11 cellular contexts compared by ENCODE assay signal in genomic region chr19:18229474-18229873, GRCh38. TPM values are rescaled to one million over a fixed set of nuclear protein-coding genes. Genes with fewer than 3 reads are reported as not detected.
DNase-seq lines count a peak whose midpoint lies in the region; ATAC-seq, FAIRE-seq and TF ChIP-seq lines count a peak whose summit lies in the region.
"Had no signal": no experiment of that assay in that cellular context is flagged by ENCODE, and none has a peak within 500 bp of the region (broad histone marks: within the 10 kb centered on the region; RNA-seq: fewer than 3 reads in every experiment).

No MANE protein-coding gene starts in this region.

- TF ChIP-seq EP300 in HepG2 (IDR thresholded peaks at IDR 0.05; ENCODE audit: low read depth in 2 of 2, low read length in 2 of 2) (no peak), HepG2 (CRISPR knock-in tag; IDR thresholded peaks at IDR 0.05; ENCODE audit: borderline replicate concordance) (no peak), ovary (IDR thresholded peaks at IDR 0.05) (no peak)

- in situ Hi-C loops in HepG2 (cut with HindIII; ENCODE audit: extremely low pct_ligation_motif_present, low pct_unique_long_range_greater_than_20kb): no loop called here

- POLR2A ChIA-PET in A673 (lab: Charles Lee; ENCODE audit: low non-redundant PET) (interaction anchor here (0.6 kb wide), 1 partner anchor 89 kb away, joined by 3 read pairs; no protein-coding TSS in a partner anchor), HepG2 (lab: Yijun Ruan, JAX) (no interaction called here)

- no peak for FAIRE-seq in HepG2 (lab: Jason Lieb, UNC)
- FAIRE-seq: frontal cortex had no signal

- no peak for DNase-seq in A673 (ENCODE audit: low spot score)
- no peak for DNase-seq in ascending aorta (ENCODE audit: low spot score in 2 of 2)
- DNase-seq in HepG2 (ENCODE audit: low spot score): no peak
- no peak for DNase-seq in stimulated activated CD4-positive, alpha-beta T cell treated with anti-CD3 and anti-CD28 coated beads, Interleukin-4, amount 100 ng/mL, for 4 hours
- DNase-seq in NCI-H2107 treated with DMSO at 0.1 percent for 48 hours (lab: John Stamatoyannopoulos, UW; ENCODE audit: unreplicated experiment): no peak
- DNase-seq in pons (ENCODE audit: low spot score): no peak
- no peak for DNase-seq in ovary
- DNase-seq: NCI-H2081 had no signal

- H3K36me3 ChIP-seq in A673 (ENCODE audit: insufficient read depth, low read length, poor library complexity, severe bottlenecking) (no peaks in the 10 kb centered on the region), ascending aorta (no peaks in the 10 kb centered on the region), HepG2 (replicated peaks in 1 of 2; ENCODE audit: control insufficient read depth in 1 of 2, insufficient read depth in 2 of 2, low read length in 2 of 2) (no peaks in the 10 kb centered on the region), ovary (no peaks in the 10 kb centered on the region)

- no peak overlapping the region for H3K9ac ChIP-seq in HepG2 (ENCODE audit: insufficient read depth, low read depth, low read length)

- peaks cover 21% of the 10 kb centered on the region for H3K4me1 ChIP-seq in A673 (ENCODE audit: insufficient read depth, low read length, poor library complexity, severe bottlenecking)
- H3K4me1 ChIP-seq in ascending aorta: peaks cover 7 to 12% of the 10 kb centered on the region in 2 donors
- H3K4me1 ChIP-seq in HepG2 (ENCODE audit: insufficient read depth, low read length): peaks cover 43% of the 10 kb centered on the region
- H3K4me1 ChIP-seq in ovary (ENCODE audit: insufficient read depth): peaks cover 6% of the 10 kb centered on the region

- intact Hi-C loops in A673 (cut with micrococcal nuclease; ENCODE audit: unreplicated experiment) (no loop called here), ascending aorta (cut with DNase I) (no loop called here), HepG2 (cut with micrococcal nuclease; ENCODE audit: unreplicated experiment) (no loop called here), ovary (cut with DNase I) (loop anchor here in 1 of 4 donors (10.0 kb wide), 1 partner anchor 75 kb away; the partner anchor contains the start of gene PIK3R2)

- no peak for TF ChIP-seq POLR2A in HepG2 (IDR thresholded peaks at IDR 0.05; ENCODE audit: insufficient read depth in 1 of 2, low read depth in 2 of 2, low read length in 2 of 2)
- TF ChIP-seq POLR2A in ovary (IDR thresholded peaks at IDR 0.05): no peak

- no peak overlapping the region for H2AFZ ChIP-seq in HepG2 (ENCODE audit: low read length)

- peaks cover 26% of the 10 kb centered on the region for H3K27me3 ChIP-seq in A673 (replicated peaks; ENCODE audit: insufficient read depth, low read depth, low read length, poor library complexity)
- H3K27me3 ChIP-seq in ascending aorta: peaks cover 16% of the 10 kb centered on the region
- H3K27me3 ChIP-seq in HepG2 (ENCODE audit: control insufficient read depth in 1 of 2, insufficient read depth in 2 of 2, low read length in 2 of 2): peaks cover 0 to 4% of the 10 kb centered on the region in 2 experiments; a peak in 1 of 5 replicates
- peaks cover 4% of the 10 kb centered on the region for H3K27me3 ChIP-seq in ovary

- BruUV-seq in A673 (replicated peaks; lab: Mats Ljungman, UMichigan) (no TSS peak), HepG2 (replicated peaks; lab: Mats Ljungman, UMichigan) (no TSS peak)

- CTCF ChIA-PET in A673 (lab: Charles Lee): no interaction called here
- CTCF ChIA-PET in HepG2 (lab: Yijun Ruan, JAX; ENCODE audit: low intra/inter-chr PET ratio, low total read pairs): interaction anchor here (0.8 kb wide), 1 partner anchor 22 kb away, joined by 3 read pairs; no protein-coding TSS in a partner anchor

- TF ChIP-seq RAD21 in HepG2 (CRISPR knock-in tag; IDR thresholded peaks at IDR 0.05): no peak

- TF ChIP-seq CTCF in A673 (conservative IDR thresholded peaks at IDR 0.05; ENCODE audit: low read depth, low read length) (peak; percentile 55), GM12875 (IDR thresholded peaks at IDR 0.05; ENCODE audit: borderline replicate concordance, insufficient read depth, low read depth, low read length) (peak; percentile 66), ascending aorta (IDR thresholded peaks at IDR 0.05) (peak in 2 of 3 experiments; percentile 31 to 36), HepG2 (CRISPR knock-in tag; IDR thresholded peaks at IDR 0.05) (peak; percentile 29), ovary (IDR thresholded peaks at IDR 0.05) (no peak)

- H3K4me2 ChIP-seq in HepG2 (ENCODE audit: low read depth, low read length): no peak overlapping the region

- H3K4me3 ChIP-seq in A673 (ENCODE audit: low read depth, low read length, poor library complexity, severe bottlenecking): no peak overlapping the region
- H3K4me3 ChIP-seq in GM12875 (ENCODE audit: low read depth, low read length): no peak overlapping the region
- H3K4me3 ChIP-seq in ascending aorta: no peak overlapping the region
- H3K4me3 ChIP-seq in HepG2 (replicated peaks in 1 of 3; ENCODE audit: insufficient read depth in 1 of 3, low read depth in 2 of 3, low read length in 3 of 3): no peak overlapping the region
- no peak overlapping the region for H3K4me3 ChIP-seq in ovary

- no peak overlapping the region for H3K27ac ChIP-seq in A673 (ENCODE audit: low read depth, low read length, poor library complexity, severe bottlenecking)
- H3K27ac ChIP-seq in ascending aorta: no peak overlapping the region
- H3K27ac ChIP-seq in HepG2 (ENCODE audit: extremely low read length, insufficient read depth, low read length): no peak overlapping the region
- H3K27ac ChIP-seq in ovary: no peak overlapping the region
- H3K27ac ChIP-seq: RWPE1 had no signal

- ATAC-seq in HepG2: no peak

- H4K20me1 ChIP-seq in HepG2 (ENCODE audit: insufficient read depth, low read length): no peaks in the 10 kb centered on the region; the same call in 1 of the 2 replicates

- H3K9me3 ChIP-seq in A673 (ENCODE audit: low read depth, low read length, poor library complexity, severe bottlenecking): no peaks in the 10 kb centered on the region
- peaks cover 8 to 13% of the 10 kb centered on the region in 2 donors for H3K9me3 ChIP-seq in ascending aorta
- H3K9me3 ChIP-seq in HepG2 (ENCODE audit: low read length): no peaks in the 10 kb centered on the region
- peaks cover 0 to 9% of the 10 kb centered on the region in 2 donors for H3K9me3 ChIP-seq in ovary

- 13% methylated on average over 5 of the region's 5 CpGs for WGBS in HepG2 (ENCODE audit: low lambda C conversion rate)
- 61 to 72% (median 71%) methylated on average over 5 of the region's 5 CpGs for WGBS in ovary, 3 donors

- H3K79me2 ChIP-seq in HepG2 (ENCODE audit: insufficient read depth, low read length): no peaks in the 10 kb centered on the region

RNA-seq across cellular contexts. Expression of gene PDE4C, which starts 3.2 kb away (rescaled TPM):
- total RNA-seq in A673 (2021) (not detected in 2 replicates), ascending aorta (not detected), HepG2 (2016; rRNA removed; fragmentation: Illumina TruSeq; extraction: Trizol) (0.90 and 1.4 TPM in 2 replicates), ovary (1 to 10 TPM in 4 of 7 donors, under 1 TPM in 2, not detected in 1; 0.57 to 1.7 (median 1.1) TPM)
- 0.30 and 0.44 TPM in 2 replicates for total RNA-seq in HepG2 (2016; cell fraction: cytosol; rRNA removed; fragmentation: Illumina TruSeq; extraction: Trizol; ENCODE audit: low read depth)
- 0.49 and 1.5 TPM in 2 replicates for total RNA-seq in HepG2 (2016; cell fraction: insoluble cytoplasmic fraction; rRNA removed; fragmentation: Illumina TruSeq; extraction: Trizol)
- total RNA-seq in HepG2 (2016; cell fraction: membrane; rRNA removed; fragmentation: Illumina TruSeq; extraction: Trizol): 0.07 and 0.37 TPM in 2 replicates
- 1.7 and 2.4 TPM in 2 replicates for total RNA-seq in HepG2 (2016; cell fraction: nucleus; rRNA removed; fragmentation: Illumina TruSeq; extraction: Trizol)
- polyA plus RNA-seq in HepG2 (2011; rRNA removed) (14.0 and 17.9 TPM in 2 replicates), ovary (under 1 TPM; 0.50 to 0.67 TPM)
- 3.4 and 4.6 TPM in 2 replicates for polyA plus RNA-seq in HepG2 (2011; cell fraction: cytosol; rRNA removed)
- 128 and 158 TPM in 2 replicates for polyA plus RNA-seq in HepG2 (2011; cell fraction: nucleus; rRNA removed)
- polyA plus RNA-seq in HepG2 (2012): 2.2 and 3.2 TPM in 2 replicates
- not detected in 2 replicates for polyA plus RNA-seq in HepG2 (2016; cell fraction: cytosol; fragmentation: Illumina TruSeq; extraction: Trizol; ENCODE audit: low read depth)
- 0.33 and 0.37 TPM in 2 replicates for polyA plus RNA-seq in HepG2 (2016; cell fraction: insoluble cytoplasmic fraction; fragmentation: Illumina TruSeq; extraction: Trizol; ENCODE audit: low read depth)
- polyA plus RNA-seq in HepG2 (2016; cell fraction: membrane; fragmentation: Illumina TruSeq; extraction: Trizol; ENCODE audit: low read depth): not detected in 2 replicates
- polyA plus RNA-seq in HepG2 (2016; cell fraction: nucleus; fragmentation: Illumina TruSeq; extraction: Trizol; ENCODE audit: insufficient read depth, low read depth): 10.9 and 11.5 TPM in 2 replicates
- 0.56 and 12.3 TPM in 2 replicates for polyA minus RNA-seq in HepG2 (2011; rRNA and poly(A)+ RNA removed; ENCODE audit: low replicate concordance)
- polyA minus RNA-seq in HepG2 (2011; cell fraction: cytosol; rRNA and poly(A)+ RNA removed): 1.5 and 3.1 TPM in 2 replicates
- 30.4 and 31.1 TPM in 2 replicates for polyA minus RNA-seq in HepG2 (2011; cell fraction: nucleus; rRNA and poly(A)+ RNA removed)

RNA-seq across cellular contexts. Expression of gene RAB3A, which starts 25.6 kb away (rescaled TPM):
- total RNA-seq in A673 (2021) (2.9 and 4.2 TPM in 2 replicates), ascending aorta (12.3 TPM), HepG2 (2016; rRNA removed; fragmentation: Illumina TruSeq; extraction: Trizol) (0.53 and 0.58 TPM in 2 replicates), ovary (10 to 100 TPM in 2 of 7 donors, 1 to 10 TPM in 5; 1.9 to 32.9 (median 9.0) TPM)
- 1.5 and 2.4 TPM in 2 replicates for total RNA-seq in HepG2 (2016; cell fraction: cytosol; rRNA removed; fragmentation: Illumina TruSeq; extraction: Trizol; ENCODE audit: low read depth)
- total RNA-seq in HepG2 (2016; cell fraction: insoluble cytoplasmic fraction; rRNA removed; fragmentation: Illumina TruSeq; extraction: Trizol): 0.61 and 1.2 TPM in 2 replicates
- 1.4 and 1.8 TPM in 2 replicates for total RNA-seq in HepG2 (2016; cell fraction: membrane; rRNA removed; fragmentation: Illumina TruSeq; extraction: Trizol)
- total RNA-seq in HepG2 (2016; cell fraction: nucleus; rRNA removed; fragmentation: Illumina TruSeq; extraction: Trizol): 1.0 and 1.4 TPM in 2 replicates
- polyA plus RNA-seq in HepG2 (2011; rRNA removed) (0.95 and 0.98 TPM in 2 replicates), ovary (1 to 10 TPM; 5.5 to 7.9 TPM)
- 1.4 TPM in 2 replicates for polyA plus RNA-seq in HepG2 (2011; cell fraction: cytosol; rRNA removed)
- 2.7 and 3.2 TPM in 2 replicates for polyA plus RNA-seq in HepG2 (2011; cell fraction: nucleus; rRNA removed)
- 1.8 and 2.1 TPM in 2 replicates for polyA plus RNA-seq in HepG2 (2012)
- 0.90 and 0.94 TPM in 2 replicates for polyA plus RNA-seq in HepG2 (2016; cell fraction: cytosol; fragmentation: Illumina TruSeq; extraction: Trizol; ENCODE audit: low read depth)
- polyA plus RNA-seq in HepG2 (2016; cell fraction: insoluble cytoplasmic fraction; fragmentation: Illumina TruSeq; extraction: Trizol; ENCODE audit: low read depth): 1.1 and 2.1 TPM in 2 replicates
- polyA plus RNA-seq in HepG2 (2016; cell fraction: membrane; fragmentation: Illumina TruSeq; extraction: Trizol; ENCODE audit: low read depth): 1.1 TPM in 2 replicates
- 2.0 and 3.3 TPM in 2 replicates for polyA plus RNA-seq in HepG2 (2016; cell fraction: nucleus; fragmentation: Illumina TruSeq; extraction: Trizol; ENCODE audit: insufficient read depth, low read depth)
- 4.2 and 9.4 TPM in 2 replicates for polyA minus RNA-seq in HepG2 (2011; rRNA and poly(A)+ RNA removed; ENCODE audit: low replicate concordance)
- polyA minus RNA-seq in HepG2 (2011; cell fraction: cytosol; rRNA and poly(A)+ RNA removed): 3.9 and 4.1 TPM in 2 replicates
- polyA minus RNA-seq in HepG2 (2011; cell fraction: nucleus; rRNA and poly(A)+ RNA removed): 0.64 and 1.2 TPM in 2 replicates

RNA-seq across cellular contexts. Expression of gene MPV17L2, which starts 36.5 kb away (rescaled TPM):
- total RNA-seq in A673 (2021) (20.2 and 21.3 TPM in 2 replicates), ascending aorta (9.5 TPM), HepG2 (2016; rRNA removed; fragmentation: Illumina TruSeq; extraction: Trizol) (13.0 and 16.7 TPM in 2 replicates), ovary (10 to 100 TPM in 2 of 7 donors, 1 to 10 TPM in 5; 6.9 to 15.2 (median 8.6) TPM)
- total RNA-seq in HepG2 (2016; cell fraction: cytosol; rRNA removed; fragmentation: Illumina TruSeq; extraction: Trizol; ENCODE audit: low read depth): 5.8 and 6.2 TPM in 2 replicates
- 13.4 and 17.8 TPM in 2 replicates for total RNA-seq in HepG2 (2016; cell fraction: insoluble cytoplasmic fraction; rRNA removed; fragmentation: Illumina TruSeq; extraction: Trizol)
- total RNA-seq in HepG2 (2016; cell fraction: membrane; rRNA removed; fragmentation: Illumina TruSeq; extraction: Trizol): 8.3 and 11.1 TPM in 2 replicates
- 9.2 and 11.2 TPM in 2 replicates for total RNA-seq in HepG2 (2016; cell fraction: nucleus; rRNA removed; fragmentation: Illumina TruSeq; extraction: Trizol)
- polyA plus RNA-seq in HepG2 (2011; rRNA removed) (12.4 and 13.6 TPM in 2 replicates), ovary (10 to 100 TPM in 1 of 2 donors, 1 to 10 TPM in 1; 3.5 to 12.0 TPM)
- polyA plus RNA-seq in HepG2 (2011; cell fraction: cytosol; rRNA removed): 8.7 and 13.2 TPM in 2 replicates
- polyA plus RNA-seq in HepG2 (2011; cell fraction: nucleus; rRNA removed): 5.8 and 6.4 TPM in 2 replicates
- 6.0 and 9.4 TPM in 2 replicates for polyA plus RNA-seq in HepG2 (2012)
- 7.8 and 8.4 TPM in 2 replicates for polyA plus RNA-seq in HepG2 (2016; cell fraction: cytosol; fragmentation: Illumina TruSeq; extraction: Trizol; ENCODE audit: low read depth)
- 21.7 TPM in 2 replicates for polyA plus RNA-seq in HepG2 (2016; cell fraction: insoluble cytoplasmic fraction; fragmentation: Illumina TruSeq; extraction: Trizol; ENCODE audit: low read depth)
- 9.2 and 11.9 TPM in 2 replicates for polyA plus RNA-seq in HepG2 (2016; cell fraction: membrane; fragmentation: Illumina TruSeq; extraction: Trizol; ENCODE audit: low read depth)
- 27.8 and 29.4 TPM in 2 replicates for polyA plus RNA-seq in HepG2 (2016; cell fraction: nucleus; fragmentation: Illumina TruSeq; extraction: Trizol; ENCODE audit: insufficient read depth, low read depth)
- 22.3 and 69.9 TPM in 2 replicates for polyA minus RNA-seq in HepG2 (2011; rRNA and poly(A)+ RNA removed; ENCODE audit: low replicate concordance)
- polyA minus RNA-seq in HepG2 (2011; cell fraction: cytosol; rRNA and poly(A)+ RNA removed): 3.4 and 4.1 TPM in 2 replicates
- 2.5 and 3.7 TPM in 2 replicates for polyA minus RNA-seq in HepG2 (2011; cell fraction: nucleus; rRNA and poly(A)+ RNA removed)

RNA-seq across cellular contexts. Expression of gene IQCN, which starts 44.8 kb away (rescaled TPM):
- total RNA-seq in A673 (2021) (10.2 and 12.0 TPM in 2 replicates), ascending aorta (51.2 TPM), HepG2 (2016; rRNA removed; fragmentation: Illumina TruSeq; extraction: Trizol) (0.04 and 0.07 TPM in 2 replicates), ovary (10 to 100 TPM in 5 of 7 donors, 1 to 10 TPM in 2; 6.0 to 18.4 (median 11.7) TPM)
- not detected in 2 replicates for total RNA-seq in HepG2 (2016; cell fraction: cytosol; rRNA removed; fragmentation: Illumina TruSeq; extraction: Trizol; ENCODE audit: low read depth)
- total RNA-seq in HepG2 (2016; cell fraction: insoluble cytoplasmic fraction; rRNA removed; fragmentation: Illumina TruSeq; extraction: Trizol): 0.04 TPM in 1 of 2 replicates, not detected in the other
- not detected in 2 replicates for total RNA-seq in HepG2 (2016; cell fraction: membrane; rRNA removed; fragmentation: Illumina TruSeq; extraction: Trizol)
- total RNA-seq in HepG2 (2016; cell fraction: nucleus; rRNA removed; fragmentation: Illumina TruSeq; extraction: Trizol): 0.13 TPM in 1 of 2 replicates, not detected in the other
- polyA plus RNA-seq in HepG2 (2011; rRNA removed) (0.14 and 0.18 TPM in 2 replicates), ovary (1 to 10 TPM; 2.5 to 9.3 TPM)
- 0.03 and 0.04 TPM in 2 replicates for polyA plus RNA-seq in HepG2 (2011; cell fraction: cytosol; rRNA removed)
- 1.3 and 1.5 TPM in 2 replicates for polyA plus RNA-seq in HepG2 (2011; cell fraction: nucleus; rRNA removed)
- polyA plus RNA-seq in HepG2 (2012): 0.13 TPM in 2 replicates
- not detected in 2 replicates for polyA plus RNA-seq in HepG2 (2016; cell fraction: cytosol; fragmentation: Illumina TruSeq; extraction: Trizol; ENCODE audit: low read depth)
- not detected in 2 replicates for polyA plus RNA-seq in HepG2 (2016; cell fraction: insoluble cytoplasmic fraction; fragmentation: Illumina TruSeq; extraction: Trizol; ENCODE audit: low read depth)
- not detected in 2 replicates for polyA plus RNA-seq in HepG2 (2016; cell fraction: membrane; fragmentation: Illumina TruSeq; extraction: Trizol; ENCODE audit: low read depth)
- 0.25 and 0.49 TPM in 2 replicates for polyA plus RNA-seq in HepG2 (2016; cell fraction: nucleus; fragmentation: Illumina TruSeq; extraction: Trizol; ENCODE audit: insufficient read depth, low read depth)
- 0.26 and 0.91 TPM in 2 replicates for polyA minus RNA-seq in HepG2 (2011; rRNA and poly(A)+ RNA removed; ENCODE audit: low replicate concordance)
- polyA minus RNA-seq in HepG2 (2011; cell fraction: cytosol; rRNA and poly(A)+ RNA removed): 0.53 TPM in 1 of 2 replicates, not detected in the other
- 0.52 and 0.62 TPM in 2 replicates for polyA minus RNA-seq in HepG2 (2011; cell fraction: nucleus; rRNA and poly(A)+ RNA removed)

RNA-seq across cellular contexts. Expression of gene JUND, which starts 51.9 kb away (rescaled TPM):
- 128 and 136 TPM in 2 replicates for total RNA-seq in A673 (2021)
- total RNA-seq in ascending aorta: 3,570 TPM
- total RNA-seq in HepG2 (2016; rRNA removed; fragmentation: Illumina TruSeq; extraction: Trizol): 31.8 and 41.2 TPM in 2 replicates
- 36.4 and 41.0 TPM in 2 replicates for total RNA-seq in HepG2 (2016; cell fraction: cytosol; rRNA removed; fragmentation: Illumina TruSeq; extraction: Trizol; ENCODE audit: low read depth)
- 30.0 and 40.6 TPM in 2 replicates for total RNA-seq in HepG2 (2016; cell fraction: insoluble cytoplasmic fraction; rRNA removed; fragmentation: Illumina TruSeq; extraction: Trizol)
- 68.5 and 98.0 TPM in 2 replicates for total RNA-seq in HepG2 (2016; cell fraction: membrane; rRNA removed; fragmentation: Illumina TruSeq; extraction: Trizol)
- 23.4 and 45.2 TPM in 2 replicates for total RNA-seq in HepG2 (2016; cell fraction: nucleus; rRNA removed; fragmentation: Illumina TruSeq; extraction: Trizol)
- polyA plus RNA-seq in HepG2 (2011; rRNA removed): 59.8 and 124 TPM in 2 replicates
- 93.9 and 178 TPM in 2 replicates for polyA plus RNA-seq in HepG2 (2011; cell fraction: cytosol; rRNA removed)
- polyA plus RNA-seq in HepG2 (2011; cell fraction: nucleus; rRNA removed): 129 and 136 TPM in 2 replicates
- 44.0 and 66.6 TPM in 2 replicates for polyA plus RNA-seq in HepG2 (2012)
- 85.1 and 91.8 TPM in 2 replicates for polyA plus RNA-seq in HepG2 (2016; cell fraction: cytosol; fragmentation: Illumina TruSeq; extraction: Trizol; ENCODE audit: low read depth)
- polyA plus RNA-seq in HepG2 (2016; cell fraction: insoluble cytoplasmic fraction; fragmentation: Illumina TruSeq; extraction: Trizol; ENCODE audit: low read depth): 74.4 and 76.0 TPM in 2 replicates
- 131 and 149 TPM in 2 replicates for polyA plus RNA-seq in HepG2 (2016; cell fraction: membrane; fragmentation: Illumina TruSeq; extraction: Trizol; ENCODE audit: low read depth)
- polyA plus RNA-seq in HepG2 (2016; cell fraction: nucleus; fragmentation: Illumina TruSeq; extraction: Trizol; ENCODE audit: insufficient read depth, low read depth): 77.1 and 84.7 TPM in 2 replicates
- 49.7 and 194 TPM in 2 replicates for polyA minus RNA-seq in HepG2 (2011; rRNA and poly(A)+ RNA removed; ENCODE audit: low replicate concordance)
- polyA minus RNA-seq in HepG2 (2011; cell fraction: cytosol; rRNA and poly(A)+ RNA removed): 164 and 168 TPM in 2 replicates
- polyA minus RNA-seq in HepG2 (2011; cell fraction: nucleus; rRNA and poly(A)+ RNA removed): 60.5 and 91.9 TPM in 2 replicates
- 1,000 to 10,000 TPM in 2 of 7 donors, 100 to 1,000 TPM in 5; 163 to 1,260 (median 581) TPM for total RNA-seq in ovary
- polyA plus RNA-seq in ovary: 100 to 1,000 TPM in 1 of 2 donors, 10 to 100 TPM in 1; 95.2 to 301 TPM

Comparison
In these comparisons a context has a peak if more than half of its experiments do, and no peak if none do; other contexts are left out.
1. CTCF ChIP-seq: peak in A673 (single experiment), GM12875 (single experiment), ascending aorta (2 of 3) and HepG2 (single experiment); none in ovary (0 of 3).